ENCODE assay signal across 19 cellular contexts in the genomic region with DNA sequence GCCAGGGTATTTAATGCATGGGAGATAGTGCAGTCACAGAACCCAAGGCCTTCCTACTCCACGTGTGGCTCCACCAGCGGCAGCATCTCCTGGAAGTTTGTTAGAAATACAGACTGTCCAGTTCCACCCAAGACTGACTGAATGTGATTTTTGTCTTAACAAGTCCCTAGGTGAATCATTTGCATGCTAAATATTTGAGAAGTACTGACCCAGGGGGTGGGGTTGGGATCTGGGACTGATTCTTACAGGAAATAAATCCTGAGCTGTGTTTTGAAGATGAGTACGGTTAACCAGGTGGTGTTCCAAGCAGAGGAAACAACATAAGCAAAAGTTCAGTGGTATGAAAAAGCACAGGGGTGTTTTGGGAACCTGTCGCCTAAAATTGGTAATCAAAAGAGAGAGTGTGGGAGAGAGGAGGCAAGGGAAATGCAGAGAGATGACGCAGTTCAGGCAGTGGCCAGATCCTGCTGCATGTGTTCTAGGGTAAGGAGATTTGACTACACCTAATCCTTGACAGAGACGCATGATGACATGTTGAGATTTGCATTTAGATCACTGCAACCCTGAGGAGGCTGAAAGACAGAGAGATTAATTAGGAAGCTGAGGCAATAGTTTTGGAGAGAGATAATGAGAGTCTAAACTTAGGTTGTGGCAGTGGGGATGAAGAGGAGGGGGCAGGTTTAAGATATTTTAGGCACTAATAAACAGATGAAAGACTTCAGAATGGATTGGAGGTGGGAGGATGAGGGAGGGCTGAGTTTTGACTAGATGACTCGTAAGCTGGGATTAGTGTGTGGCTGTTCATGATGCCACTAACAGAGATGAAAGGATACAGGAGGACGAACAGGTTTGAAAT. TPM values are rescaled to one million over a fixed set of nuclear protein-coding genes. Genes with fewer than 3 reads are reported as not detected.
A peak's percentile ranks its signal among the peaks of the same experiment; 100 is the strongest.
DNase-seq lines count a peak whose midpoint lies in the region; ATAC-seq and TF ChIP-seq lines count a peak whose summit lies in the region.
"Had no signal": no experiment of that assay in that cellular context is flagged by ENCODE, and none has a peak within 500 bp of the region (broad histone marks: within the 10 kb centered on the region; RNA-seq: fewer than 3 reads in every experiment).

No MANE protein-coding gene starts in this region.

- DNase-seq in cardiac muscle cell (ENCODE audit: low read depth in 1 of 2, low spot score in 1 of 2), result no peak
- no peak for DNase-seq in Right ventricle myocardium superior
- peak; percentile 24 for DNase-seq in RKO (ENCODE audit: low spot score)
- peak; percentile 52 for DNase-seq in islet precursor cell
- DNase-seq in anterior cingulate cortex (lab: John Stamatoyannopoulos, UW), result no peak
- DNase-seq in NCI-H187 (lab: John Stamatoyannopoulos, UW), result no peak
- DNase-seq in activated naive CD4-positive, alpha-beta T cell treated with anti-CD3 and anti-CD28 coated beads, Interleukin-2, amount 50 U/mL, for 72 hours (ENCODE audit: low spot score in 2 of 2), result no peak
- DNase-seq: activated CD4-positive, alpha-beta T cell treated with anti-CD3 and anti-CD28 coated beads, Interleukin-2, amount 50 U/mL, for 1 hour; activated T-cell treated with anti-CD3 and anti-CD28 coated beads, Interleukin-2, amount 50 U/mL, for 4 hours; brain microvascular endothelial cell; CD8-positive, alpha-beta T cell; effector CD8-positive, alpha-beta T cell; foreskin fibroblast; left lung; NCI-H1417 treated with DMSO at 0.1 percent for 48 hours; stimulated activated naive CD8-positive, alpha-beta T cell treated with anti-CD3 and anti-CD28 coated beads, Interleukin-15, Interleukin-2, amounts not matched to agents 100 U/mL and 50 U/mL, for 24 hours had no signal

- TF ChIP-seq CTCF in cardiac muscle cell (IDR thresholded peaks at IDR 0.05; ENCODE audit: low read depth, low read length), result no peak

- ATAC-seq in Right ventricle myocardium superior (ENCODE audit: poor library complexity) (no peak), GM21526 (IDR thresholded peaks at IDR 0.05; ENCODE audit: low FRiP score, unreplicated experiment) (no peak)
- no peak for ATAC-seq in activated naive CD4-positive, alpha-beta T cell treated with anti-CD3 and anti-CD28 coated beads, Interleukin-2, amount 50 U/mL, for 72 hours
- ATAC-seq: activated T-cell treated with anti-CD3 and anti-CD28 coated beads, Interleukin-2, amount 50 U/mL, for 4 hours; CD8-positive, alpha-beta T cell; left lung; stimulated activated naive CD8-positive, alpha-beta T cell treated with anti-CD3 and anti-CD28 coated beads, Interleukin-15, Interleukin-2, amounts not matched to agents 100 U/mL and 50 U/mL, for 24 hours had no signal

- no peak overlapping the region for H3K27ac Mint-ChIP-seq in activated naive CD4-positive, alpha-beta T cell treated with anti-CD3 and anti-CD28 coated beads, Interleukin-2, amount 50 U/mL, for 72 hours
- H3K27ac Mint-ChIP-seq: activated naive CD8-positive, alpha-beta T cell; CD8-positive, alpha-beta T cell had no signal

- no peak overlapping the region for H3K4me3 ChIP-seq in cardiac muscle cell
- H3K4me3 ChIP-seq: left lung had no signal

- H3K27ac ChIP-seq in cardiac muscle cell, result peak overlapping the region; percentile 24
- H3K27ac ChIP-seq: brain microvascular endothelial cell, left lung, parathyroid adenoma had no signal

- H3K9me3 Mint-ChIP-seq in activated naive CD4-positive, alpha-beta T cell treated with anti-CD3 and anti-CD28 coated beads, Interleukin-2, amount 50 U/mL, for 72 hours, result no peaks in the 10 kb centered on the region
- H3K9me3 Mint-ChIP-seq: activated T-cell treated with anti-CD3 and anti-CD28 coated beads, Interleukin-2, amount 50 U/mL, for 4 hours; CD8-positive, alpha-beta T cell had no signal

- no peaks in the 10 kb centered on the region for H3K36me3 ChIP-seq in cardiac muscle cell
- H3K36me3 ChIP-seq: brain microvascular endothelial cell, left lung had no signal

- H3K9me3 ChIP-seq in cardiac muscle cell (ENCODE audit: low read depth), result no peaks in the 10 kb centered on the region
- H3K9me3 ChIP-seq: left lung had no signal

- H3K27me3 ChIP-seq in cardiac muscle cell, result no peaks in the 10 kb centered on the region
- H3K27me3 ChIP-seq: brain microvascular endothelial cell, left lung had no signal

- H3K36me3 Mint-ChIP-seq in activated naive CD4-positive, alpha-beta T cell treated with anti-CD3 and anti-CD28 coated beads, Interleukin-2, amount 50 U/mL, for 72 hours, result peaks cover 0 to 6% of the 10 kb centered on the region in 2 donors
- H3K36me3 Mint-ChIP-seq: activated naive CD8-positive, alpha-beta T cell had no signal

- peaks cover 12% of the 10 kb centered on the region for H3K4me1 ChIP-seq in cardiac muscle cell (ENCODE audit: low read depth)
- H3K4me1 ChIP-seq: parathyroid adenoma had no signal

- intact Hi-C loops in Right ventricle myocardium superior (cut with DNase I), result no loop called here

RNA-seq across cellular contexts. Expression of a gene that starts 3.7 kb away (rescaled TPM):
- total RNA-seq in cardiac muscle cell (9.2 and 16.5 TPM in 2 replicates), Right ventricle myocardium superior (16.3 TPM)
- 27.9 and 36.1 TPM in 2 replicates for polyA plus RNA-seq in cardiac muscle cell
- total RNA-seq in activated naive CD4-positive, alpha-beta T cell treated with anti-CD3 and anti-CD28 coated beads, Interleukin-2, amount 50 U/mL, for 72 hours, result 10 to 100 TPM; 20.6 to 32.2 TPM

Comparison
In these comparisons a context has a peak if more than half of its experiments do, and no peak if none do; other contexts are left out.
1. DNase-seq: peak in RKO (single experiment) and islet precursor cell (single experiment); none in cardiac muscle cell (0 of 2), Right ventricle myocardium superior (single experiment), anterior cingulate cortex (0 of 58), NCI-H187 (0 of 2) and activated naive CD4-positive, alpha-beta T cell treated with anti-CD3 and anti-CD28 coated beads, Interleukin-2, amount 50 U/mL, for 72 hours (0 of 2).